ENCODE assay signal across 18 cellular contexts in the genomic region with DNA sequence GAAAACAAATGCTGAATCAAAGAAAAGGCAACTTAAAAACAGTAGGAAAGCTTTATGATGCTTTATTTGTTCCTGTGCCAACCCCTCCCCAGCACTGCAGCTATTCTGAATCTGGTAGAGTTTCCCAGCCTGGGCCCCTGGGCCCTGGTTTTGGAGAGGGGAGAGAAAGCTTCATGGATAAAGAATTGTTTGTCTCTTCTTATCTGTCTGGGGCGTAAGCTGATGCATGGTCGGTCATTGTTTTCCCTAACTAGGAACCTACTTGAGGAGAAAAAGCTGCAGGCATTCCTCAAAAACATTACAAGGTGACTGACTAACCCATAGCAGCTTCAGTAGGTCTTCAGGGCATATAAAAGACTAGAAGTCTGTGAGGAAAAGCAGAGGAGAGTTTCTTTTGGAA.
"Had no signal": no experiment of that assay in that cellular context is flagged by ENCODE, and none has a peak within 500 bp of the region (broad histone marks: within the 10 kb centered on the region; RNA-seq: fewer than 3 reads in every experiment).

No MANE protein-coding gene starts in this region.

- H3K4me3 Mint-ChIP-seq: activated naive CD8-positive, alpha-beta T cell treated with anti-CD3 and anti-CD28 coated beads, Interleukin-2, amount 50 U/mL, for 24 hours; activated T-helper 17 cell treated with anti-CD3 and anti-CD28 coated beads, Interleukin-2, amount 50 U/mL, for 72 hours; dendritic cell treated with granulocyte-macrophage colony-stimulating factor and Interleukin-4, amounts not matched to agents 40 ng/mL and 50 ng/mL, for 4 days; memory B cell; nephron; stimulated activated naive CD8-positive, alpha-beta T cell treated with anti-CD3 and anti-CD28 coated beads, Interleukin-15, amount 100 ng/mL, for 72 hours had no signal

- H3K9me3 ChIP-seq: gastroesophageal sphincter, ovary, upper lobe of left lung had no signal

- H3K27ac Mint-ChIP-seq: activated naive CD8-positive, alpha-beta T cell treated with anti-CD3 and anti-CD28 coated beads, Interleukin-2, amount 50 U/mL, for 24 hours; activated T-helper 17 cell treated with anti-CD3 and anti-CD28 coated beads, Interleukin-2, amount 50 U/mL, for 72 hours; dendritic cell treated with granulocyte-macrophage colony-stimulating factor and Interleukin-4, amounts not matched to agents 40 ng/mL and 50 ng/mL, for 4 days; memory B cell; stimulated activated naive CD8-positive, alpha-beta T cell treated with anti-CD3 and anti-CD28 coated beads, Interleukin-15, amount 100 ng/mL, for 72 hours had no signal

- DNase-seq: activated CD4-positive, alpha-beta T cell treated with anti-CD3 and anti-CD28 coated beads, Interleukin-2, amount 50 U/mL, for 48 hours; activated naive CD4-positive, alpha-beta T cell treated with Interleukin-2 at 50 U/mL for 16 hours; activated naive CD8-positive, alpha-beta T cell treated with anti-CD3 and anti-CD28 coated beads, Interleukin-2, amount 50 U/mL, for 24 hours; aorta; erythroblast; left ventricle myocardium inferior; ovary; sigmoid colon; stimulated activated CD4-positive, alpha-beta T cell treated with anti-CD3 and anti-CD28 coated beads, Interleukin-1b, Interleukin-23, amount 100 ng/mL, for 48 hours; stimulated activated naive CD8-positive, alpha-beta T cell treated with anti-CD3 and anti-CD28 coated beads, Interleukin-15, amount 100 ng/mL, for 72 hours; T-helper 1 cell; T1000; upper lobe of left lung had no signal

- H3K9me3 Mint-ChIP-seq: dendritic cell treated with granulocyte-macrophage colony-stimulating factor and Interleukin-4, amounts not matched to agents 40 ng/mL and 50 ng/mL, for 4 days; memory B cell; nephron had no signal

- H3K36me3 ChIP-seq: gastroesophageal sphincter, left ventricle myocardium inferior, ovary, sigmoid colon, upper lobe of left lung had no signal

- H3K4me1 Mint-ChIP-seq: activated naive CD8-positive, alpha-beta T cell treated with anti-CD3 and anti-CD28 coated beads, Interleukin-2, amount 50 U/mL, for 24 hours; activated T-helper 17 cell treated with anti-CD3 and anti-CD28 coated beads, Interleukin-2, amount 50 U/mL, for 72 hours; memory B cell; stimulated activated naive CD8-positive, alpha-beta T cell treated with anti-CD3 and anti-CD28 coated beads, Interleukin-15, amount 100 ng/mL, for 72 hours had no signal

- H3K4me3 ChIP-seq: gastroesophageal sphincter, left ventricle myocardium inferior, ovary, sigmoid colon, upper lobe of left lung had no signal

- H3K36me3 Mint-ChIP-seq: memory B cell had no signal

- ATAC-seq: activated naive CD8-positive, alpha-beta T cell treated with anti-CD3 and anti-CD28 coated beads, Interleukin-2, amount 50 U/mL, for 24 hours; activated T-helper 17 cell treated with anti-CD3 and anti-CD28 coated beads, Interleukin-2, amount 50 U/mL, for 72 hours; gastroesophageal sphincter; stimulated activated naive CD8-positive, alpha-beta T cell treated with anti-CD3 and anti-CD28 coated beads, Interleukin-15, amount 100 ng/mL, for 72 hours had no signal

- H3K4me1 ChIP-seq: gastroesophageal sphincter, left ventricle myocardium inferior, upper lobe of left lung had no signal

- H3K27ac ChIP-seq: gastroesophageal sphincter, left ventricle myocardium inferior, ovary, upper lobe of left lung had no signal

- H3K27me3 ChIP-seq: gastroesophageal sphincter, ovary, sigmoid colon, upper lobe of left lung had no signal

- H3K27me3 Mint-ChIP-seq: activated naive CD8-positive, alpha-beta T cell treated with anti-CD3 and anti-CD28 coated beads, Interleukin-2, amount 50 U/mL, for 24 hours; activated T-helper 17 cell treated with anti-CD3 and anti-CD28 coated beads, Interleukin-2, amount 50 U/mL, for 72 hours; dendritic cell treated with granulocyte-macrophage colony-stimulating factor and Interleukin-4, amounts not matched to agents 40 ng/mL and 50 ng/mL, for 4 days; memory B cell; stimulated activated naive CD8-positive, alpha-beta T cell treated with anti-CD3 and anti-CD28 coated beads, Interleukin-15, amount 100 ng/mL, for 72 hours had no signal
